10 cellular contexts compared by ENCODE assay signal in the genomic region with DNA sequence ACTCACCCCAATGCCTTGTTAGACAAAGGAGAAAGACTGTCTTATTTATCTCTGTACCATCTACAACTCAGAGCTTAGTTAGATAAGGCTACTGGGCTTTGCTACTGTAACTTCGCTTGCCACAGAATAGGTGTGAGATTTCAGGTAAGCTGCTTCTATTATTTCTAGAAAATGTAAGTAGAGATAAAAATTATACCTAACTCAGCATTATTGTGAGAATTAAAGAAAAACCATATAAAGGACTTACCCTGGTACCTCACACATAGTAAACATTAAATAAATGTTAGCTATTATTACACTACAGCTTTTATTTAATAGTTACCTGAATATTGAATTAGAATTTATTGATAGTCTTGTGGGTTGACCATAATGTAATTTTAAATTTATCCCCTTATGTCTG. TPM values are rescaled to one million over a fixed set of nuclear protein-coding genes. Genes with fewer than 3 reads are reported as not detected.
"Had no signal": no experiment of that assay in that cellular context is flagged by ENCODE, and none has a peak within 500 bp of the region (broad histone marks: within the 10 kb centered on the region; RNA-seq: fewer than 3 reads in every experiment).

No MANE protein-coding gene starts in this region.

- H2AFZ ChIP-seq: GM23248 had no signal

- H3K9ac ChIP-seq: GM23248 had no signal

- H3K4me3 ChIP-seq: GM23248 had no signal

- H3K4me3 Mint-ChIP-seq: H9, HFFc6, IgD-negative memory B cell had no signal

- FAIRE-seq: H1, H54 had no signal

- H3K27me3 Mint-ChIP-seq: IgD-negative memory B cell had no signal

- H3K4me1 Mint-ChIP-seq: H9, IgD-negative memory B cell had no signal

- DNase-seq: GM23248, H9, HCEC 1CT, HFFc6, KG1 had no signal

- H3K27ac ChIP-seq: GM23248, HL-60 had no signal

- H3K27ac Mint-ChIP-seq: H9, HFFc6, IgD-negative memory B cell had no signal

- H3K36me3 Mint-ChIP-seq: IgD-negative memory B cell had no signal

- H3K9me3 Mint-ChIP-seq: H9, HFFc6, IgD-negative memory B cell had no signal

RNA-seq across cellular contexts. Expression of gene EPHX4, which starts 36.5 kb away (rescaled TPM):
- total RNA-seq: GM23248 had no signal
- polyA plus RNA-seq: GM23248, IgD-negative memory B cell had no signal

RNA-seq across cellular contexts. Expression of gene BRDT, which starts 44.1 kb away (rescaled TPM):
- total RNA-seq: GM23248, H1, HFFc6, HT1080 had no signal
- polyA plus RNA-seq: GM23248, IgD-negative memory B cell had no signal
